Comparison of ENCODE assay signal across 26 cellular contexts in the genomic region with DNA sequence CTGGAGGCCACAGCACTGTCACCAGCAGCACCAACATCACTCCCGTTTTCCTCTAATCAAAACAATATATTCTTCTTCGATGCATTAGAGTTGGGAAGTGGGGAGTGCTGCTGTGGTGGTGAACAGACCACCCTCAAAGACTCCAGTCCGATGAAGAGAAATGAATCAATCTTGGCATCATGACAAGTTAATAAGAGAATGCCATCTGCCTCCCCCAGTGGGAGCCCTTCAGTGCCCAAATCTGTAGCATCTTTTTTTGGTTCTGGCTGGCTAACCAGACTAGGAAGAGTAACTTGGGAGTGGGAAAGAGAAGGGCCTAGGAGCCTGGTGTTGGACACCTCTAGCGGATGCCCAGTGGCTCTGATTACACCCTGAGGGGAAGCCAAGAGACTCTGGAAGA.
"Had no signal": no experiment of that assay in that cellular context is flagged by ENCODE, and none has a peak within 500 bp of the region (broad histone marks: within the 10 kb centered on the region; RNA-seq: fewer than 3 reads in every experiment).

No MANE protein-coding gene starts in this region.

- H3K27ac ChIP-seq: colonic mucosa, esophagus squamous epithelium, heart right ventricle, lower lobe of right lung, neutrophil, parathyroid adenoma, right lobe of liver, transverse colon, upper lobe of right lung, uterus had no signal

- H3K27ac Mint-ChIP-seq: dendritic cell treated with granulocyte-macrophage colony-stimulating factor and Interleukin-4, amounts not matched to agents 40 ng/mL and 50 ng/mL, for 4 days; immature natural killer cell; memory B cell; natural killer cell treated with Interleukin-12 subunit alpha and Interleukin-12 subunit beta and Interleukin-15 and Interleukin-18, amount 100 ng/mL, for 72 hours; progenitor cell of endocrine pancreas; stimulated activated naive B cell treated with anti-CD40 and anti-IgM and Interleukin-4, amounts not matched to agents 10 μg/mL and 1 μg/mL and 100 μg/mL, for 72 hours; stimulated activated naive CD8-positive, alpha-beta T cell treated with anti-CD3 and anti-CD28 coated beads, Interleukin-15, Interleukin-2, amounts not matched to agents 100 ng/mL and 50 ng/mL, for 24 hours had no signal

- H3K4me1 ChIP-seq: colonic mucosa, esophagus squamous epithelium, heart right ventricle, lower lobe of right lung, parathyroid adenoma, right lobe of liver, transverse colon, upper lobe of right lung, uterus had no signal

- H3K4me3 Mint-ChIP-seq: dendritic cell treated with granulocyte-macrophage colony-stimulating factor and Interleukin-4, amounts not matched to agents 40 ng/mL and 50 ng/mL, for 4 days; immature natural killer cell; memory B cell; natural killer cell treated with Interleukin-12 subunit alpha and Interleukin-12 subunit beta and Interleukin-15 and Interleukin-18, amount 100 ng/mL, for 72 hours; neural crest cell; stimulated activated naive B cell treated with anti-CD40 and anti-IgM and Interleukin-4, amounts not matched to agents 10 μg/mL and 1 μg/mL and 100 μg/mL, for 72 hours; stimulated activated naive CD8-positive, alpha-beta T cell treated with anti-CD3 and anti-CD28 coated beads, Interleukin-15, Interleukin-2, amounts not matched to agents 100 ng/mL and 50 ng/mL, for 24 hours had no signal

- H3K36me3 ChIP-seq: colonic mucosa, esophagus squamous epithelium, heart right ventricle, lower lobe of right lung, neutrophil, right lobe of liver, transverse colon, upper lobe of right lung, uterus had no signal

- DNase-seq: colonic mucosa; effector memory CD4-positive, alpha-beta T cell; esophagus squamous epithelium; foreskin melanocyte; glutamatergic neuron; heart right ventricle; hypothalamus; immature natural killer cell; left ventricle myocardium superior; lower lobe of right lung; right lobe of liver; small intestine; stimulated activated CD4-positive, alpha-beta T cell treated with anti-CD3 and anti-CD28 coated beads, Interleukin-15, amount 100 ng/mL, for 24 hours; stimulated activated CD4-positive, alpha-beta T cell treated with anti-CD3 and anti-CD28 coated beads, Interleukin-2, amount 100 ng/mL, for 48 hours; stimulated activated naive B cell treated with anti-CD40 and anti-IgM and Interleukin-4, amounts not matched to agents 10 μg/mL and 1 μg/mL and 100 μg/mL, for 72 hours; transverse colon; upper lobe of right lung; uterus had no signal

- H3K4me3 ChIP-seq: colonic mucosa, esophagus squamous epithelium, heart right ventricle, lower lobe of right lung, right lobe of liver, transverse colon, upper lobe of right lung, uterus had no signal

- H3K27me3 ChIP-seq: colonic mucosa, esophagus squamous epithelium, neutrophil, right lobe of liver, transverse colon, upper lobe of right lung, uterus had no signal

- H3K4me1 Mint-ChIP-seq: immature natural killer cell; memory B cell; neural crest cell; stimulated activated naive B cell treated with anti-CD40 and anti-IgM and Interleukin-4, amounts not matched to agents 10 μg/mL and 1 μg/mL and 100 μg/mL, for 72 hours had no signal

- H3K9me3 Mint-ChIP-seq: dendritic cell treated with granulocyte-macrophage colony-stimulating factor and Interleukin-4, amounts not matched to agents 40 ng/mL and 50 ng/mL, for 4 days; memory B cell; natural killer cell treated with Interleukin-12 subunit alpha and Interleukin-12 subunit beta and Interleukin-15 and Interleukin-18, amount 100 ng/mL, for 72 hours; neural crest cell; stimulated activated naive B cell treated with anti-CD40 and anti-IgM and Interleukin-4, amounts not matched to agents 10 μg/mL and 1 μg/mL and 100 μg/mL, for 72 hours; stimulated activated naive CD8-positive, alpha-beta T cell treated with anti-CD3 and anti-CD28 coated beads, Interleukin-15, Interleukin-2, amounts not matched to agents 100 ng/mL and 50 ng/mL, for 24 hours had no signal

- H3K9me3 ChIP-seq: colonic mucosa, esophagus squamous epithelium, heart right ventricle, lower lobe of right lung, neutrophil, right lobe of liver, transverse colon, upper lobe of right lung, uterus had no signal

- ATAC-seq: heart right ventricle; left ventricle myocardium superior; lower lobe of right lung; natural killer cell treated with Interleukin-12 subunit alpha and Interleukin-12 subunit beta and Interleukin-15 and Interleukin-18, amount 100 ng/mL, for 72 hours; right lobe of liver; stimulated activated naive B cell treated with anti-CD40 and anti-IgM and Interleukin-4, amounts not matched to agents 10 μg/mL and 1 μg/mL and 100 μg/mL, for 72 hours; upper lobe of right lung had no signal

- H3K36me3 Mint-ChIP-seq: immature natural killer cell; memory B cell; natural killer cell treated with Interleukin-12 subunit alpha and Interleukin-12 subunit beta and Interleukin-15 and Interleukin-18, amount 100 ng/mL, for 72 hours; stimulated activated naive B cell treated with anti-CD40 and anti-IgM and Interleukin-4, amounts not matched to agents 10 μg/mL and 1 μg/mL and 100 μg/mL, for 72 hours had no signal
